1 cellular context compared by ENCODE assay signal in the genomic region with DNA sequence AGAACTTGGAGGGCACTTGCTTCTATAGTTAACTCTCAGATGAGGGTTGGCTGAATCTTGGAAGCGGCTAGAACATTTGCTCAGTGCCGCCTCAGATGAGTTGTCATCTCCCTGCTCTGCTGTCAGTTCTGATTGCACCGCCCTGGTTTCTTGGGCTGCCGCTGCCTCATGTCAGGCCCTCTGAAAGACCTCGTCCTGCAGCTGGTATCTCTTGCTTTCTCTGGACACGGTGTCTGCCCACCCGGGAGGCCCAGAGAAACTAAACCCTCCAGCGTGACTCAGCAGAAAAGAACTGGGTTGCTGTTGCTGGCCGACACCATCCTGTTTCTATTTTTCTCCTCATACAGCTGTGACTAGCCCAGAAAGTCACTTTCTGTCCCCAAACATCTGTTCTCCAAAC.
TF ChIP-seq lines count a peak whose summit lies in the region.

No MANE protein-coding gene starts in this region.

TF ChIP-seq in HEK293T, 16 proteins besides CTCF, POLR2A, EP300 and RAD21 (continued from another document):
- TF ChIP-seq ARNT (IDR thresholded peaks at IDR 0.05) = no peak
